8 cellular contexts compared by ENCODE assay signal in genomic region chr4:184745747-184746531, GRCh38. TPM values are rescaled to one million over a fixed set of nuclear protein-coding genes. Genes with fewer than 3 reads are reported as not detected.
DNase-seq lines count a peak whose midpoint lies in the region; ATAC-seq and TF ChIP-seq lines count a peak whose summit lies in the region.

No MANE protein-coding gene starts in this region.

- no peak overlapping the region for H3K18ac ChIP-seq in mesendoderm (ENCODE audit: low read length)

- H3K36me3 Mint-ChIP-seq in activated CD4-positive, alpha-beta memory T cell treated with anti-CD3 and anti-CD28 coated beads, Interleukin-2, amount 10 ng/mL, durations not matched to agents 7 days and 5 days (ENCODE audit: low read depth), result no peaks in the 10 kb centered on the region

- H3K9me3 Mint-ChIP-seq in activated CD4-positive, alpha-beta memory T cell treated with anti-CD3 and anti-CD28 coated beads, Interleukin-2, amount 10 ng/mL, durations not matched to agents 7 days and 5 days, result no peaks in the 10 kb centered on the region

- no peak overlapping the region for H3K27ac ChIP-seq in mesendoderm (ENCODE audit: low read depth, low read length)

- H3K79me1 ChIP-seq in mesendoderm (ENCODE audit: low read length), result no peaks in the 10 kb centered on the region

- no peak overlapping the region for H2BK120ac ChIP-seq in mesendoderm (ENCODE audit: low read depth, low read length)

- peak; percentile 82 for TF ChIP-seq CTCF in GM06990 (IDR thresholded peaks at IDR 0.05; ENCODE audit: insufficient read depth, low read length, poor library complexity, severe bottlenecking)

- H3K36me3 ChIP-seq in GM06990 (ENCODE audit: control insufficient read depth, insufficient read depth, low read length) (no peaks in the 10 kb centered on the region), mesendoderm (ENCODE audit: control insufficient read depth, insufficient read depth, low read length) (no peaks in the 10 kb centered on the region)

- H3K9ac ChIP-seq in mesendoderm (ENCODE audit: low read length), result no peak overlapping the region

- no peak overlapping the region for H4K8ac ChIP-seq in mesendoderm (ENCODE audit: low read depth, low read length)

- H3K56ac ChIP-seq in mesendoderm (ENCODE audit: low read length), result no peak overlapping the region

- H3K4ac ChIP-seq in mesendoderm (ENCODE audit: low read depth, low read length), result no peak overlapping the region

- DNase-seq in GM06990 (ENCODE audit: extremely low read depth, insufficient read length) (no peak), NCI-H82 treated with DMSO at 0.1 percent for 48 hours (lab: John Stamatoyannopoulos, UW; ENCODE audit: unreplicated experiment) (peak; percentile 19), mesendoderm (peak; percentile 78)
- DNase-seq in activated CD4-positive, alpha-beta memory T cell treated with anti-CD3 and anti-CD28 coated beads, Interleukin-2, amount 10 ng/mL, durations not matched to agents 7 days and 5 days, result peak; percentile 71
- peak; percentile 41 for DNase-seq in effector CD8-positive, alpha-beta T cell (lab: John Stamatoyannopoulos, UW)
- peak; percentile 58 for DNase-seq in stimulated activated CD8-positive, alpha-beta memory T cell treated with anti-CD3 and anti-CD28 coated beads, Interleukin-15, amount 100 ng/mL, for 1 hour (ENCODE audit: low read depth)

- ATAC-seq in HG03196 (IDR thresholded peaks at IDR 0.05; ENCODE audit: unreplicated experiment), result peak; percentile 66
- no peak for ATAC-seq in GM19035 (IDR thresholded peaks at IDR 0.05; ENCODE audit: unreplicated experiment)

- H4K5ac ChIP-seq in mesendoderm (ENCODE audit: low read length), result no peak overlapping the region

- no peak overlapping the region for H3K4me2 ChIP-seq in mesendoderm (ENCODE audit: low read length)

- H3K79me2 ChIP-seq in mesendoderm (ENCODE audit: control insufficient read depth, insufficient read depth, low read length), result no peaks in the 10 kb centered on the region

- no peak overlapping the region for H3K27ac Mint-ChIP-seq in activated CD4-positive, alpha-beta memory T cell treated with anti-CD3 and anti-CD28 coated beads, Interleukin-2, amount 10 ng/mL, durations not matched to agents 7 days and 5 days

- no peak overlapping the region for H3K4me3 Mint-ChIP-seq in activated CD4-positive, alpha-beta memory T cell treated with anti-CD3 and anti-CD28 coated beads, Interleukin-2, amount 10 ng/mL, durations not matched to agents 7 days and 5 days

- CTCF ChIA-PET in activated CD4-positive, alpha-beta memory T cell treated with anti-CD3 and anti-CD28 coated beads, Interleukin-2, amount 10 ng/mL, durations not matched to agents 7 days and 5 days (lab: Charles Lee), result interaction anchor here (0.7 to 2.4 kb wide), 22 partner anchors 8 to 482 kb away, joined by 3 to 14 read pairs (median 3); partner anchors contain the start of gene CENPU

- no peak overlapping the region for H2AK5ac ChIP-seq in mesendoderm (ENCODE audit: low read length)

- H3K23ac ChIP-seq in mesendoderm (ENCODE audit: low read length), result no peak overlapping the region

- no peak overlapping the region for H2BK5ac ChIP-seq in mesendoderm (ENCODE audit: low read length)

- H3K27me3 ChIP-seq in GM06990 (replicated peaks; ENCODE audit: control insufficient read depth, insufficient read depth, low read length) (no peaks in the 10 kb centered on the region), mesendoderm (ENCODE audit: insufficient read depth, low read length, poor library complexity) (no peaks in the 10 kb centered on the region)

- H3K4me1 ChIP-seq in mesendoderm (ENCODE audit: control insufficient read depth, low read depth, low read length), result peaks cover 2% of the 10 kb centered on the region

- H2BK15ac ChIP-seq in mesendoderm (replicated peaks; ENCODE audit: low read depth), result no peak overlapping the region

- no peaks in the 10 kb centered on the region for H3K27me3 Mint-ChIP-seq in activated CD4-positive, alpha-beta memory T cell treated with anti-CD3 and anti-CD28 coated beads, Interleukin-2, amount 10 ng/mL, durations not matched to agents 7 days and 5 days

- WGBS in mesendoderm (ENCODE audit: extremely low coverage, insufficient coverage, low lambda C conversion rate), result no CpG with 5 or more reads among the region's 12 CpGs

- no peak overlapping the region for H3K4me3 ChIP-seq in GM06990 (replicated peaks; ENCODE audit: low read depth, low read length)
- H3K4me3 ChIP-seq in mesendoderm (ENCODE audit: low read length), result no peak overlapping the region

- POLR2A ChIA-PET in activated CD4-positive, alpha-beta memory T cell treated with anti-CD3 and anti-CD28 coated beads, Interleukin-2, amount 10 ng/mL, durations not matched to agents 7 days and 5 days (lab: Charles Lee), result interaction anchor here (0.8 to 2.5 kb wide), 5 partner anchors 12 to 481 kb away, joined by 3 to 10 read pairs (median 3); partner anchors contain the start of gene CENPU

- H3K4me1 Mint-ChIP-seq in activated CD4-positive, alpha-beta memory T cell treated with anti-CD3 and anti-CD28 coated beads, Interleukin-2, amount 10 ng/mL, durations not matched to agents 7 days and 5 days, result peaks cover 5% of the 10 kb centered on the region

RNA-seq across cellular contexts. Expression of gene CENPU, which starts 12.0 kb away (rescaled TPM):
- 10 to 100 TPM; 69.6 to 69.7 TPM for total RNA-seq in activated CD4-positive, alpha-beta memory T cell treated with anti-CD3 and anti-CD28 coated beads, Interleukin-2, amount 10 ng/mL, durations not matched to agents 7 days and 5 days
- 103 TPM for polyA plus RNA-seq in mesendoderm (2013, experiment 1 of 2)
- 103 TPM for polyA plus RNA-seq in mesendoderm (2013, experiment 2 of 2)
